9 cellular contexts compared by ENCODE assay signal in the genomic region with DNA sequence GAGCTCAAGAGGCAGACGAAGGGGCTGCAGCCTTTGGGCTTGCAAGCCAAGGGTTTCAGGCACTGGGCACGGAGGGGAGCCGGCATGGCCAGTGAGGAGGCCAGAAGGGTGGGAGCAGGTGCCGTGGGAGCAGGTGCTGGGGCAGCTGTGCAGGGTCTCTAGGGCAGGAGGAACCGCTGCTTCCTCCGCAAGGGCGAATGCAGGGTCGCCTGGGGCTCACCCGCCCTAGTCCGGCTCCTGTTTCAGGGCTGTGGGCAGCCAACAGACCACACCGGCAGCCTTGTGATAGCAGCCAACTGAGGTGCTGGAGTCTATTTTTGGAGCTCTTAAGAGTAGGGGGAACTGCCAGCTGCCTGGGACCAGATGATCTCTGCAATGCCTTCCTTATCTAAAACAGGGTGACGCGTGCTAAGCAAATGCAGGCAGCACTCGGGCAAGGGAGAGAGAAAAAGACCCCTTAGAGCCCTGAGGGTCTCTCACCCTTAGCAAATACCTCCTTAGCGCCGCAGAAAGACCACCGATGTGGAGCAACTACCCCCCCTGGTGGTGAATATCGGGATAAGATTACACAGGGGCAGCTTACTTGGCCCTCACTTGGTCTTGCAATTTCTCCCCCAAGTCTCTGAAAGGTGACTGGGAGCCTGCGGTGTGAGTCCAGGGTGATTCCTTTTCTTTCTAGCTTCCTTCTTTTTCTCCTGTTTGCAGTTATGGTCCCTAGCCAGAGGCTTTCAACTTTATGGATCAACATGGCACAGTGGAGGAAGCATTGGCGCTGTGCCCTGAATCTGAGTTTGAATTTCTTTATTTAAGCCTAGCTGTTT. TPM values are rescaled to one million over a fixed set of nuclear protein-coding genes. Genes with fewer than 3 reads are reported as not detected.
DNase-seq lines count a peak whose midpoint lies in the region; ATAC-seq and TF ChIP-seq lines count a peak whose summit lies in the region.
"Had no signal": no experiment of that assay in that cellular context is flagged by ENCODE, and none has a peak within 500 bp of the region (broad histone marks: within the 10 kb centered on the region; RNA-seq: fewer than 3 reads in every experiment).

No MANE protein-coding gene starts in this region.

- TF ChIP-seq CTCF in GM12872 (IDR thresholded peaks at IDR 0.05; ENCODE audit: insufficient read depth, low read depth, low read length), result peak; percentile 85
- TF ChIP-seq CTCF in activated CD8-positive, alpha-beta T cell treated with anti-CD3 and anti-CD28 coated beads for 36 hours (IDR thresholded peaks at IDR 0.05), result peak; percentile 92
- TF ChIP-seq CTCF in endothelial cell (IDR thresholded peaks at IDR 0.05; ENCODE audit: unreplicated experiment), result peak; percentile 98

- peak; percentile 74 for DNase-seq in NCI-H82 treated with DMSO at 0.1 percent for 48 hours (lab: John Stamatoyannopoulos, UW; ENCODE audit: unreplicated experiment)
- peak; percentile 84 for DNase-seq in activated CD8-positive, alpha-beta T cell treated with anti-CD3 and anti-CD28 coated beads for 36 hours
- DNase-seq in endothelial cell (ENCODE audit: low spot score), result peak; percentile 79
- DNase-seq in middle frontal gyrus (ENCODE audit: extremely low spot score, low spot score), result peak; percentile 35
- peak; percentile 85 for DNase-seq in stimulated activated CD8-positive, alpha-beta memory T cell treated with anti-CD3 and anti-CD28 coated beads, Interleukin-4, amount 100 ng/mL, for 48 hours

- intact Hi-C loops in activated CD8-positive, alpha-beta T cell treated with anti-CD3 and anti-CD28 coated beads for 36 hours (cut with micrococcal nuclease), result loop anchor here (1.0 to 10.0 kb wide), 3 partner anchors 30 to 172 kb away; no protein-coding TSS in a partner anchor

- no peak overlapping the region for H3K27ac Mint-ChIP-seq in activated CD8-positive, alpha-beta T cell treated with anti-CD3 and anti-CD28 coated beads for 36 hours
- H3K27ac Mint-ChIP-seq in endothelial cell (ENCODE audit: unreplicated experiment), result no peak overlapping the region

- no peaks in the 10 kb centered on the region for H3K36me3 Mint-ChIP-seq in activated CD8-positive, alpha-beta T cell treated with anti-CD3 and anti-CD28 coated beads for 36 hours (ENCODE audit: low read depth)
- no peaks in the 10 kb centered on the region for H3K36me3 Mint-ChIP-seq in endothelial cell (ENCODE audit: low read depth, unreplicated experiment)

- no peak overlapping the region for H3K4me3 Mint-ChIP-seq in activated CD8-positive, alpha-beta T cell treated with anti-CD3 and anti-CD28 coated beads for 36 hours
- H3K4me3 Mint-ChIP-seq in endothelial cell (ENCODE audit: unreplicated experiment), result no peak overlapping the region
- H3K4me3 Mint-ChIP-seq: stimulated activated naive CD8-positive, alpha-beta T cell treated with anti-CD3 and anti-CD28 coated beads, Interleukin-15, Interleukin-2, amounts not matched to agents 100 ng/mL and 50 ng/mL, for 24 hours had no signal

- CTCF ChIA-PET in activated CD8-positive, alpha-beta T cell treated with anti-CD3 and anti-CD28 coated beads for 36 hours (lab: Charles Lee), result interaction anchor here (0.7 to 14.1 kb wide), 80 partner anchors 11 to 804 kb away, joined by 3 to 340 read pairs (median 6); a partner anchor contains a TSS

- peak; percentile 54 for ATAC-seq in HG03460 (IDR thresholded peaks at IDR 0.05; ENCODE audit: unreplicated experiment)
- ATAC-seq in activated CD8-positive, alpha-beta T cell treated with anti-CD3 and anti-CD28 coated beads for 36 hours, result peak; percentile 82
- ATAC-seq in GM18519 (IDR thresholded peaks at IDR 0.05; ENCODE audit: low FRiP score, unreplicated experiment), result no peak

- peaks cover 22% of the 10 kb centered on the region for H3K27me3 Mint-ChIP-seq in activated CD8-positive, alpha-beta T cell treated with anti-CD3 and anti-CD28 coated beads for 36 hours
- H3K27me3 Mint-ChIP-seq in endothelial cell (ENCODE audit: unreplicated experiment), result peaks cover 7% of the 10 kb centered on the region

- H3K4me1 Mint-ChIP-seq in activated CD8-positive, alpha-beta T cell treated with anti-CD3 and anti-CD28 coated beads for 36 hours (ENCODE audit: low read depth), result peaks cover 33% of the 10 kb centered on the region
- peaks cover 19% of the 10 kb centered on the region for H3K4me1 Mint-ChIP-seq in endothelial cell (ENCODE audit: unreplicated experiment)

- no peaks in the 10 kb centered on the region for H3K9me3 Mint-ChIP-seq in activated CD8-positive, alpha-beta T cell treated with anti-CD3 and anti-CD28 coated beads for 36 hours
- no peaks in the 10 kb centered on the region for H3K9me3 Mint-ChIP-seq in endothelial cell (ENCODE audit: unreplicated experiment)
- H3K9me3 Mint-ChIP-seq: stimulated activated naive CD8-positive, alpha-beta T cell treated with anti-CD3 and anti-CD28 coated beads, Interleukin-15, Interleukin-2, amounts not matched to agents 100 ng/mL and 50 ng/mL, for 24 hours had no signal

- POLR2A ChIA-PET in activated CD8-positive, alpha-beta T cell treated with anti-CD3 and anti-CD28 coated beads for 36 hours (lab: Charles Lee), result interaction anchor here (0.7 to 3.0 kb wide), 13 partner anchors 9 to 193 kb away, joined by 3 to 19 read pairs (median 3); a partner anchor contains a TSS

RNA-seq across cellular contexts. Expression of a gene that starts 20.7 kb away (rescaled TPM):
- 10 to 100 TPM; 50.4 to 51.4 TPM for total RNA-seq in activated CD8-positive, alpha-beta T cell treated with anti-CD3 and anti-CD28 coated beads for 36 hours
- total RNA-seq in endothelial cell (ENCODE audit: unreplicated experiment), result 109 TPM

RNA-seq across cellular contexts. Expression of a gene that starts 28.7 kb away (rescaled TPM):
- 1 to 10 TPM; 4.7 to 4.9 TPM for total RNA-seq in activated CD8-positive, alpha-beta T cell treated with anti-CD3 and anti-CD28 coated beads for 36 hours
- total RNA-seq in endothelial cell (ENCODE audit: unreplicated experiment), result 3.2 TPM

RNA-seq across cellular contexts. Expression of a gene that starts 51.8 kb away (rescaled TPM):
- total RNA-seq in activated CD8-positive, alpha-beta T cell treated with anti-CD3 and anti-CD28 coated beads for 36 hours, result 100 to 1,000 TPM; 100 to 102 TPM
- total RNA-seq in endothelial cell (ENCODE audit: unreplicated experiment), result 32.7 TPM

Comparison
In these comparisons a context has a peak if more than half of its experiments do, and no peak if none do; other contexts are left out.
1. DNase-seq: peak in every context shown above with its lines; median percentile 85 in stimulated activated CD8-positive, alpha-beta memory T cell treated with anti-CD3 and anti-CD28 coated beads, Interleukin-4, amount 100 ng/mL, for 48 hours; 84 in activated CD8-positive, alpha-beta T cell treated with anti-CD3 and anti-CD28 coated beads for 36 hours; 79 in endothelial cell; 74 in NCI-H82 treated with DMSO at 0.1 percent for 48 hours; 35 in middle frontal gyrus.